ENCODE assay signal across 19 cellular contexts in the genomic region with DNA sequence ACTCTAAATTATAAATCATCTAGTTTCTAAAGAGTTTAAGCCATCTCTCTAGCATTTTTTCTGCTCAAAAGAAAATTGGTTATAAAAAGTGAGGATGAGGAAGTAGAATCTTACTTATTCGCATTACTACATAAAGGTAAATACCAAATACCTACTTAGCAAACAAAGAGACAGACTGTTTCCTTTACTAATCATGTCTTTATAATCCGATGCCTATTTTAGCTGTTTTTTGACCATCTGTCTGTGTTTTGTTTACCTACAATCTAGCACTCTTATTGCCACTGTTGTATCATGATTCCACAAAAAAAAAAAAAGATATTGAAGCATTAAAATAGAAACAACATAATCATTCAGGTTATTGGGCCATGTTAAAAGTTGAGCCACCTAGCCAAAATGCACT.
A peak's percentile ranks its signal among the peaks of the same experiment; 100 is the strongest.
DNase-seq lines count a peak whose midpoint lies in the region; ATAC-seq, FAIRE-seq and TF ChIP-seq lines count a peak whose summit lies in the region.
"Had no signal": no experiment of that assay in that cellular context is flagged by ENCODE, and none has a peak within 500 bp of the region (broad histone marks: within the 10 kb centered on the region; RNA-seq: fewer than 3 reads in every experiment).

No MANE protein-coding gene starts in this region.

- no peak for ATAC-seq in A549
- no peak for ATAC-seq in WTC11
- ATAC-seq in body of pancreas = no peak

- peak overlapping the region; percentile 62 for H3K4me2 ChIP-seq in A549

- H3K27ac ChIP-seq in A549 (peak overlapping the region; percentile 64 to 65; a peak in 5 of 6 replicates), body of pancreas (no peak overlapping the region)
- H3K27ac ChIP-seq: SJSA1 had no signal

- TF ChIP-seq EP300 in A549 (IDR thresholded peaks at IDR 0.05) = no peak

- H3K4me3 Mint-ChIP-seq in WTC11 = no peak overlapping the region
- H3K4me3 Mint-ChIP-seq: CD4-positive, alpha-beta memory T cell had no signal

- no peaks in the 10 kb centered on the region for H3K36me3 ChIP-seq in body of pancreas (replicated peaks in 1 of 2; ENCODE audit: insufficient read depth in 1 of 2, low read depth in 2 of 2)
- H3K36me3 ChIP-seq: MG63 had no signal

- H3K9me3 ChIP-seq in A549 = peaks cover 6% of the 10 kb centered on the region; the same call in 1 of the 3 replicates
- no peaks in the 10 kb centered on the region for H3K9me3 ChIP-seq in body of pancreas
- H3K9me3 ChIP-seq: MG63, SJSA1 had no signal

- no peaks in the 10 kb centered on the region for H3K9me3 Mint-ChIP-seq in WTC11

- TF ChIP-seq CTCF in A549 (IDR thresholded peaks at IDR 0.05) (no peak), WTC11 (IDR thresholded peaks at IDR 0.05) (no peak), body of pancreas (IDR thresholded peaks at IDR 0.05) (no peak)

- TF ChIP-seq RAD21 in A549 (conservative IDR thresholded peaks at IDR 0.05 in 1 of 2, IDR thresholded peaks at IDR 0.05 in 1 of 2) = no peak

- DNase-seq in A549 (ENCODE audit: low read depth in 1 of 2, low spot score in 1 of 2) = peak in 1 of 2 experiments; percentile 31
- peak; percentile 74 for DNase-seq in DMS53 (lab: John Stamatoyannopoulos, UW)
- DNase-seq in NCI-H1694 (lab: John Stamatoyannopoulos, UW) = peak; percentile 5
- DNase-seq in WTC11 (ENCODE audit: low spot score) = no peak
- DNase-seq in body of pancreas = no peak
- DNase-seq in cerebellum (ENCODE audit: low spot score) = no peak
- no peak for DNase-seq in activated naive CD4-positive, alpha-beta T cell (lab: John Stamatoyannopoulos, UW)
- DNase-seq: CD4-positive, alpha-beta memory T cell; COR-L47; IMR-90; KG1; MG63; NCI-H1105 treated with DMSO at 0.1 percent for 48 hours; NCI-H146; NCI-H2029 treated with DMSO at 0.1 percent for 48 hours; NCI-H774 had no signal

- no peak overlapping the region for H3K4me3 ChIP-seq in A549
- H3K4me3 ChIP-seq in body of pancreas = no peak overlapping the region
- H3K4me3 ChIP-seq: MG63, SJSA1 had no signal

- 8% methylated on average over 2 of the region's 2 CpGs for WGBS in A549 (ENCODE audit: missing lambda C conversion rate)
- WGBS in body of pancreas, 2 donors = 33 to 35% methylated on average over 2 of the region's 2 CpGs

- H3K27me3 Mint-ChIP-seq in WTC11 (ENCODE audit: low read depth) = no peaks in the 10 kb centered on the region
- H3K27me3 Mint-ChIP-seq: CD4-positive, alpha-beta memory T cell had no signal

- intact Hi-C loops in body of pancreas (cut with DNase I) = no loop called here

- peaks cover 23% of the 10 kb centered on the region for H3K36me3 Mint-ChIP-seq in WTC11
- H3K36me3 Mint-ChIP-seq: CD4-positive, alpha-beta memory T cell had no signal

- TF ChIP-seq POLR2A in A549 (IDR thresholded peaks at IDR 0.05; ENCODE audit: low read length) = no peak
- no peak for TF ChIP-seq POLR2A in body of pancreas (IDR thresholded peaks at IDR 0.05)

- no peaks in the 10 kb centered on the region for H3K27me3 ChIP-seq in body of pancreas
- H3K27me3 ChIP-seq: MG63, SJSA1 had no signal

- POLR2A ChIA-PET in A549 (lab: Yijun Ruan, JAX) (no interaction called here), WTC11 (lab: Charles Lee) (no interaction called here)

- peak; percentile 36 for FAIRE-seq in A549 (lab: Jason Lieb, UNC)
- FAIRE-seq: GM18507, H54 had no signal

- H3K27ac Mint-ChIP-seq in WTC11 = 0 out of 2 replicates have a peak overlapping the region, but pooled peaks have one; percentile 70
- H3K27ac Mint-ChIP-seq: CD4-positive, alpha-beta memory T cell had no signal

- H3K4me1 ChIP-seq in A549 = peaks cover 62% of the 10 kb centered on the region
- no peaks in the 10 kb centered on the region for H3K4me1 ChIP-seq in body of pancreas
- H3K4me1 ChIP-seq: SJSA1 had no signal

- peaks cover 8% of the 10 kb centered on the region; the same call in 1 of the 2 replicates for H3K4me1 Mint-ChIP-seq in WTC11
- H3K4me1 Mint-ChIP-seq: CD4-positive, alpha-beta memory T cell had no signal

- CTCF ChIA-PET in A549 (lab: Yijun Ruan, JAX) = no interaction called here
- CTCF ChIA-PET in WTC11 (lab: Charles Lee) = no interaction called here

TF ChIP-seq in A549, 52 proteins besides CTCF, POLR2A, EP300 and RAD21:
- no peak for TF ChIP-seq EHF (CRISPR knock-in tag; IDR thresholded peaks at IDR 0.05)
- TF ChIP-seq ESRRA (IDR thresholded peaks at IDR 0.05; ENCODE audit: borderline replicate concordance, low read length) = no peak
- no peak for TF ChIP-seq MAZ (IDR thresholded peaks at IDR 0.05; ENCODE audit: borderline replicate concordance, low read depth, low read length)
- TF ChIP-seq RCOR1 (IDR thresholded peaks at IDR 0.05; ENCODE audit: low read depth, low read length) = no peak
- TF ChIP-seq RFX5 (IDR thresholded peaks at IDR 0.05) = no peak
- TF ChIP-seq KDM1A (IDR thresholded peaks at IDR 0.05; ENCODE audit: low read depth) = no peak
- no peak for TF ChIP-seq RARB (CRISPR knock-in tag; IDR thresholded peaks at IDR 0.05)
- TF ChIP-seq, protein P1, sequence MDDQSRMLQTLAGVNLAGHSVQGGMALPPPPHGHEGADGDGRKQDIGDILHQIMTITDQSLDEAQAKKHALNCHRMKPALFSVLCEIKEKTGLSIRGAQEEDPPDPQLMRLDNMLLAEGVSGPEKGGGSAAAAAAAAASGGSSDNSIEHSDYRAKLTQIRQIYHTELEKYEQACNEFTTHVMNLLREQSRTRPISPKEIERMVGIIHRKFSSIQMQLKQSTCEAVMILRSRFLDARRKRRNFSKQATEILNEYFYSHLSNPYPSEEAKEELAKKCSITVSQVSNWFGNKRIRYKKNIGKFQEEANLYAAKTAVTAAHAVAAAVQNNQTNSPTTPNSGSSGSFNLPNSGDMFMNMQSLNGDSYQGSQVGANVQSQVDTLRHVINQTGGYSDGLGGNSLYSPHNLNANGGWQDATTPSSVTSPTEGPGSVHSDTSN (IDR thresholded peaks at IDR 0.05) = no peak
- TF ChIP-seq GATA3 (IDR thresholded peaks at IDR 0.05; ENCODE audit: borderline replicate concordance) = no peak
- no peak for TF ChIP-seq HEYL (CRISPR knock-in tag; IDR thresholded peaks at IDR 0.05)
- TF ChIP-seq NPAS2 (CRISPR knock-in tag; IDR thresholded peaks at IDR 0.05; ENCODE audit: borderline replicate concordance) = no peak
- no peak for TF ChIP-seq HDAC2 (IDR thresholded peaks at IDR 0.05)

TF ChIP-seq in WTC11, 78 proteins besides CTCF, POLR2A, EP300 and RAD21 (continues in another document):
- TF ChIP-seq, protein P2, sequence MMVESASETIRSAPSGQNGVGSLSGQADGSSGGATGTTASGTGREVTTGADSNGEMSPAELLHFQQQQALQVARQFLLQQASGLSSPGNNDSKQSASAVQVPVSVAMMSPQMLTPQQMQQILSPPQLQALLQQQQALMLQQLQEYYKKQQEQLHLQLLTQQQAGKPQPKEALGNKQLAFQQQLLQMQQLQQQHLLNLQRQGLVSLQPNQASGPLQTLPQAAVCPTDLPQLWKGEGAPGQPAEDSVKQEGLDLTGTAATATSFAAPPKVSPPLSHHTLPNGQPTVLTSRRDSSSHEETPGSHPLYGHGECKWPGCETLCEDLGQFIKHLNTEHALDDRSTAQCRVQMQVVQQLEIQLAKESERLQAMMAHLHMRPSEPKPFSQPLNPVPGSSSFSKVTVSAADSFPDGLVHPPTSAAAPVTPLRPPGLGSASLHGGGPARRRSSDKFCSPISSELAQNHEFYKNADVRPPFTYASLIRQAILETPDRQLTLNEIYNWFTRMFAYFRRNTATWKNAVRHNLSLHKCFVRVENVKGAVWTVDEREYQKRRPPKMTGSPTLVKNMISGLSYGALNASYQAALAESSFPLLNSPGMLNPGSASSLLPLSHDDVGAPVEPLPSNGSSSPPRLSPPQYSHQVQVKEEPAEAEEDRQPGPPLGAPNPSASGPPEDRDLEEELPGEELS (CRISPR knock-in tag; IDR thresholded peaks at IDR 0.05) = no peak
- TF ChIP-seq JUN (CRISPR knock-in tag; IDR thresholded peaks at IDR 0.05) (no peak), TEAD1 (CRISPR knock-in tag; IDR thresholded peaks at IDR 0.05) (no peak), ZNF671 (CRISPR knock-in tag; IDR thresholded peaks at IDR 0.05) (no peak)
- TF ChIP-seq, protein P3, sequence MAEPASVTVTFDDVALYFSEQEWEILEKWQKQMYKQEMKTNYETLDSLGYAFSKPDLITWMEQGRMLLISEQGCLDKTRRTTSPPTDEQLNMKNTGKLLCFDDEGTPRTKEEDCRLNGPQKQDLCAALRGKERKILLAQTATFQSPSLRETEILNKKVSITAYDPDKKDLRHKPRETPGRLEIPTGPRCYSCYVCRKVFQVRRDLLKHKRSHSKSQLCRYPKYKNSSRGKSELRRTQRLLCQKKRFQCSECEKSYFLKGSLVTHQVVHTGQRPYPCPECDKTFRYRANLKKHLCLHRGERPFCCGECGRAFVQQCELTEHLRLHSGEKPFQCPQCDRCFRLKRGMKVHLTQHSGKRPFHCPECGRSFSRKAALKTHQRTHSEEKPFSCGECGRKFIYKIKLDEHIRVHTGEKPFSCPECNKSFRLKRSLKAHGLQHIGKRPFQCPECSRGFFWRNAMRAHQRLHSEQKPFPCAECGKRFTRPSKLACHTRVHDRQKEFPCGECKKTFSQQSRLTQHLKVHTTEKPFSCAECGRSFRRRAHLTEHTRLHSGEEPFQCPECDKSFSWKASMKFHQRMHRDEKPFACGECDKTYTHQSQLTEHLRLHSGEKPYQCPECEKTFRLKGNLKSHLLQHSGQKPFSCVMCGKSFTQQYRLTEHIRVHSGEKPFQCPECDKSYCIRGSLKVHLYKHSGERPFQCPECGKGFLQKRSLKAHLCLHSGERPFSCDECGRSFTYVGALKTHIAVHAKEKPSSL (CRISPR knock-in tag; conservative IDR thresholded peaks at IDR 0.05) = no peak
- TF ChIP-seq, protein P4, sequence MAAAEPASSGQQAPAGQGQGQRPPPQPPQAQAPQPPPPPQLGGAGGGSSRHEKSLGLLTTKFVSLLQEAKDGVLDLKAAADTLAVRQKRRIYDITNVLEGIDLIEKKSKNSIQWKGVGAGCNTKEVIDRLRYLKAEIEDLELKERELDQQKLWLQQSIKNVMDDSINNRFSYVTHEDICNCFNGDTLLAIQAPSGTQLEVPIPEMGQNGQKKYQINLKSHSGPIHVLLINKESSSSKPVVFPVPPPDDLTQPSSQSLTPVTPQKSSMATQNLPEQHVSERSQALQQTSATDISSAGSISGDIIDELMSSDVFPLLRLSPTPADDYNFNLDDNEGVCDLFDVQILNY (CRISPR knock-in tag; IDR thresholded peaks at IDR 0.05) = no peak
- TF ChIP-seq, protein P5, sequence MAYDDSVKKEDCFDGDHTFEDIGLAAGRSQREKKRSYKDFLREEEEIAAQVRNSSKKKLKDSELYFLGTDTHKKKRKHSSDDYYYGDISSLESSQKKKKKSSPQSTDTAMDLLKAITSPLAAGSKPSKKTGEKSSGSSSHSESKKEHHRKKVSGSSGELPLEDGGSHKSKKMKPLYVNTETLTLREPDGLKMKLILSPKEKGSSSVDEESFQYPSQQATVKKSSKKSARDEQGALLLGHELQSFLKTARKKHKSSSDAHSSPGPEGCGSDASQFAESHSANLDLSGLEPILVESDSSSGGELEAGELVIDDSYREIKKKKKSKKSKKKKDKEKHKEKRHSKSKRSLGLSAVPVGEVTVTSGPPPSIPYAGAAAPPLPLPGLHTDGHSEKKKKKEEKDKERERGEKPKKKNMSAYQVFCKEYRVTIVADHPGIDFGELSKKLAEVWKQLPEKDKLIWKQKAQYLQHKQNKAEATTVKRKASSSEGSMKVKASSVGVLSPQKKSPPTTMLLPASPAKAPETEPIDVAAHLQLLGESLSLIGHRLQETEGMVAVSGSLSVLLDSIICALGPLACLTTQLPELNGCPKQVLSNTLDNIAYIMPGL (CRISPR knock-in tag; IDR thresholded peaks at IDR 0.05) = no peak

Comparison
In these comparisons a context has a peak if more than half of its experiments do, and no peak if none do; other contexts are left out.
1. DNase-seq: peak in DMS53 (single experiment) and NCI-H1694 (single experiment); none in WTC11 (single experiment), body of pancreas (0 of 4), cerebellum (single experiment) and activated naive CD4-positive, alpha-beta T cell (0 of 4).
2. H3K27ac ChIP-seq: peak in A549 (2 of 2); none in body of pancreas (0 of 4).